Comparison of ENCODE assay signal across 10 cellular contexts in genomic region chr7:21967500-21968099, GRCh38. TPM values are rescaled to one million over a fixed set of nuclear protein-coding genes. Genes with fewer than 3 reads are reported as not detected.
DNase-seq lines count a peak whose midpoint lies in the region; ATAC-seq and TF ChIP-seq lines count a peak whose summit lies in the region.
"Had no signal": no experiment of that assay in that cellular context is flagged by ENCODE, and none has a peak within 500 bp of the region (broad histone marks: within the 10 kb centered on the region; RNA-seq: fewer than 3 reads in every experiment).

No MANE protein-coding gene starts in this region.

- no peak overlapping the region for H3K4me2 ChIP-seq in SK-N-SH

- POLR2A ChIA-PET in SK-N-SH (lab: Yijun Ruan, JAX) = no interaction called here

- H3K9me3 ChIP-seq in SK-N-SH = no peaks in the 10 kb centered on the region
- H3K9me3 ChIP-seq: prostate gland had no signal

- no peaks in the 10 kb centered on the region for H3K36me3 Mint-ChIP-seq in activated T-cell treated with anti-CD3 and anti-CD28 coated beads, Interleukin-2, amount 50 U/mL, for 4 hours (ENCODE audit: insufficient read depth)
- no peaks in the 10 kb centered on the region for H3K36me3 Mint-ChIP-seq in natural killer cell treated with Interleukin-12 subunit alpha and Interleukin-12 subunit beta and Interleukin-15 and Interleukin-18, amount 100 ng/mL, for 72 hours

- TF ChIP-seq CTCF in SK-N-SH (IDR thresholded peaks at IDR 0.05) = no peak

- no peaks in the 10 kb centered on the region for H3K27me3 ChIP-seq in SK-N-SH (ENCODE audit: insufficient read depth)
- no peaks in the 10 kb centered on the region for H3K27me3 ChIP-seq in H7 (ENCODE audit: control insufficient read depth, insufficient read depth, low read length)

- H3K79me2 ChIP-seq in SK-N-SH (ENCODE audit: insufficient read depth) = no peaks in the 10 kb centered on the region

- H3K4me3 Mint-ChIP-seq in activated T-cell treated with anti-CD3 and anti-CD28 coated beads, Interleukin-2, amount 50 U/mL, for 4 hours = peak overlapping the region; percentile 54
- H3K4me3 Mint-ChIP-seq in natural killer cell treated with Interleukin-12 subunit alpha and Interleukin-12 subunit beta and Interleukin-15 and Interleukin-18, amount 100 ng/mL, for 72 hours = peak overlapping the region; percentile 38
- H3K4me3 Mint-ChIP-seq: HFFc6 had no signal

- no peaks in the 10 kb centered on the region for H4K20me1 ChIP-seq in SK-N-SH (ENCODE audit: insufficient read depth)

- TF ChIP-seq EP300 in SK-N-SH (IDR thresholded peaks at IDR 0.05; ENCODE audit: borderline replicate concordance in 1 of 2, low read depth in 1 of 2, low read length in 1 of 2) = no peak

- H3K27ac Mint-ChIP-seq in natural killer cell treated with Interleukin-12 subunit alpha and Interleukin-12 subunit beta and Interleukin-15 and Interleukin-18, amount 100 ng/mL, for 72 hours = no peak overlapping the region
- H3K27ac Mint-ChIP-seq: HFFc6 had no signal

- ATAC-seq in SK-N-SH treated with all-trans-retinoic acid at 6 μM for 48 hours (no peak), HG02870 (IDR thresholded peaks at IDR 0.05; ENCODE audit: unreplicated experiment) (no peak)
- ATAC-seq in activated T-cell treated with anti-CD3 and anti-CD28 coated beads, Interleukin-2, amount 50 U/mL, for 4 hours = peak; percentile 30 to 61
- peak; percentile 43 to 53 for ATAC-seq in natural killer cell treated with Interleukin-12 subunit alpha and Interleukin-12 subunit beta and Interleukin-15 and Interleukin-18, amount 100 ng/mL, for 72 hours

- no peaks in the 10 kb centered on the region for H3K9me2 ChIP-seq in SK-N-SH

- H3F3A ChIP-seq in SK-N-SH (replicated peaks; ENCODE audit: insufficient read depth) = no peaks in the 10 kb centered on the region

- DNase-seq in SK-N-SH (no peak), Kasumi-1 (lab: John Stamatoyannopoulos, UW) (peak; percentile 92 to 96), D341Med (ENCODE audit: low spot score) (no peak), H7 (no peak)
- no peak for DNase-seq in activated T-cell treated with anti-CD3 and anti-CD28 coated beads, Interleukin-2, amount 50 U/mL, for 4 hours
- no peak for DNase-seq in natural killer cell treated with Interleukin-12 subunit alpha and Interleukin-12 subunit beta and Interleukin-15 and Interleukin-18, amount 100 ng/mL, for 72 hours (ENCODE audit: low spot score)
- DNase-seq: HFFc6 had no signal

- H3K36me3 ChIP-seq in SK-N-SH (replicated peaks in 1 of 2; ENCODE audit: control insufficient read depth in 1 of 2, insufficient read depth in 2 of 2, low read length in 1 of 2) (no peaks in the 10 kb centered on the region), H7 (replicated peaks; ENCODE audit: control insufficient read depth, insufficient read depth, low read length) (no peaks in the 10 kb centered on the region)
- H3K36me3 ChIP-seq: prostate gland had no signal

- no peak overlapping the region for H3K9ac ChIP-seq in SK-N-SH

- no peaks in the 10 kb centered on the region for H3K9me3 Mint-ChIP-seq in activated T-cell treated with anti-CD3 and anti-CD28 coated beads, Interleukin-2, amount 50 U/mL, for 4 hours
- H3K9me3 Mint-ChIP-seq in natural killer cell treated with Interleukin-12 subunit alpha and Interleukin-12 subunit beta and Interleukin-15 and Interleukin-18, amount 100 ng/mL, for 72 hours = no peaks in the 10 kb centered on the region
- H3K9me3 Mint-ChIP-seq: HFFc6 had no signal

- 44% methylated on average over 12 of the region's 12 CpGs for WGBS in SK-N-SH (ENCODE audit: low lambda C conversion rate)

- CTCF ChIA-PET in SK-N-SH (lab: Yijun Ruan, JAX) = no interaction called here

- peaks cover 13% of the 10 kb centered on the region for H3K4me1 Mint-ChIP-seq in activated T-cell treated with anti-CD3 and anti-CD28 coated beads, Interleukin-2, amount 50 U/mL, for 4 hours (ENCODE audit: low read depth)
- peaks cover 5 to 7% of the 10 kb centered on the region in 2 donors for H3K4me1 Mint-ChIP-seq in natural killer cell treated with Interleukin-12 subunit alpha and Interleukin-12 subunit beta and Interleukin-15 and Interleukin-18, amount 100 ng/mL, for 72 hours (ENCODE audit: low read depth in 2 of 2)

- no peak overlapping the region for H3K27ac ChIP-seq in SK-N-SH (ENCODE audit: low read depth in 2 of 2, low read length in 1 of 2)
- H3K27ac ChIP-seq: prostate gland had no signal

- no peaks in the 10 kb centered on the region for H3K4me1 ChIP-seq in SK-N-SH (ENCODE audit: control insufficient read depth in 1 of 2, insufficient read depth in 2 of 2, low read depth in 1 of 2, low read length in 1 of 2)
- H3K4me1 ChIP-seq: prostate gland had no signal

- H3K4me3 ChIP-seq in SK-N-SH (ENCODE audit: low read depth in 2 of 2, low read length in 1 of 2) = no peak overlapping the region
- H3K4me3 ChIP-seq in H7 (ENCODE audit: insufficient read depth, low read depth, low read length) = no peak overlapping the region
- H3K4me3 ChIP-seq: prostate gland had no signal

- no peak for TF ChIP-seq RAD21 in SK-N-SH (IDR thresholded peaks at IDR 0.05; ENCODE audit: low read length)

- peak overlapping the region; percentile 5; the same call in 1 of the 2 replicates for H2AFZ ChIP-seq in SK-N-SH (ENCODE audit: low read depth)

- H3K27me3 Mint-ChIP-seq in activated T-cell treated with anti-CD3 and anti-CD28 coated beads, Interleukin-2, amount 50 U/mL, for 4 hours (ENCODE audit: low read depth) = peaks cover 9% of the 10 kb centered on the region
- H3K27me3 Mint-ChIP-seq in natural killer cell treated with Interleukin-12 subunit alpha and Interleukin-12 subunit beta and Interleukin-15 and Interleukin-18, amount 100 ng/mL, for 72 hours = peaks cover 18 to 25% of the 10 kb centered on the region in 2 donors

TF ChIP-seq in SK-N-SH, 30 proteins besides CTCF, POLR2A, EP300 and RAD21:
- TF ChIP-seq FOXJ3 (CRISPR knock-in tag; IDR thresholded peaks at IDR 0.05) (no peak), MXI1 (IDR thresholded peaks at IDR 0.05; ENCODE audit: low read depth, low read length) (no peak)
- TF ChIP-seq, protein P1, sequence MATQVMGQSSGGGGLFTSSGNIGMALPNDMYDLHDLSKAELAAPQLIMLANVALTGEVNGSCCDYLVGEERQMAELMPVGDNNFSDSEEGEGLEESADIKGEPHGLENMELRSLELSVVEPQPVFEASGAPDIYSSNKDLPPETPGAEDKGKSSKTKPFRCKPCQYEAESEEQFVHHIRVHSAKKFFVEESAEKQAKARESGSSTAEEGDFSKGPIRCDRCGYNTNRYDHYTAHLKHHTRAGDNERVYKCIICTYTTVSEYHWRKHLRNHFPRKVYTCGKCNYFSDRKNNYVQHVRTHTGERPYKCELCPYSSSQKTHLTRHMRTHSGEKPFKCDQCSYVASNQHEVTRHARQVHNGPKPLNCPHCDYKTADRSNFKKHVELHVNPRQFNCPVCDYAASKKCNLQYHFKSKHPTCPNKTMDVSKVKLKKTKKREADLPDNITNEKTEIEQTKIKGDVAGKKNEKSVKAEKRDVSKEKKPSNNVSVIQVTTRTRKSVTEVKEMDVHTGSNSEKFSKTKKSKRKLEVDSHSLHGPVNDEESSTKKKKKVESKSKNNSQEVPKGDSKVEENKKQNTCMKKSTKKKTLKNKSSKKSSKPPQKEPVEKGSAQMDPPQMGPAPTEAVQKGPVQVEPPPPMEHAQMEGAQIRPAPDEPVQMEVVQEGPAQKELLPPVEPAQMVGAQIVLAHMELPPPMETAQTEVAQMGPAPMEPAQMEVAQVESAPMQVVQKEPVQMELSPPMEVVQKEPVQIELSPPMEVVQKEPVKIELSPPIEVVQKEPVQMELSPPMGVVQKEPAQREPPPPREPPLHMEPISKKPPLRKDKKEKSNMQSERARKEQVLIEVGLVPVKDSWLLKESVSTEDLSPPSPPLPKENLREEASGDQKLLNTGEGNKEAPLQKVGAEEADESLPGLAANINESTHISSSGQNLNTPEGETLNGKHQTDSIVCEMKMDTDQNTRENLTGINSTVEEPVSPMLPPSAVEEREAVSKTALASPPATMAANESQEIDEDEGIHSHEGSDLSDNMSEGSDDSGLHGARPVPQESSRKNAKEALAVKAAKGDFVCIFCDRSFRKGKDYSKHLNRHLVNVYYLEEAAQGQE (IDR thresholded peaks at IDR 0.05; ENCODE audit: low read depth, low read length) = no peak

TF ChIP-seq in SK-N-SH treated with all-trans-retinoic acid at 6 μM for 48 hours, 23 proteins besides CTCF, POLR2A, EP300 and RAD21 (continues in another document):
- TF ChIP-seq ARNTL (CRISPR knock-in tag; IDR thresholded peaks at IDR 0.05; ENCODE audit: borderline replicate concordance, low read depth) (no peak), ZFP3 (CRISPR knock-in tag; IDR thresholded peaks at IDR 0.05) (no peak), ISL1 (CRISPR knock-in tag; IDR thresholded peaks at IDR 0.05) (no peak), TOX (CRISPR knock-in tag; IDR thresholded peaks at IDR 0.05; ENCODE audit: borderline replicate concordance) (no peak)
- TF ChIP-seq, protein P2, sequence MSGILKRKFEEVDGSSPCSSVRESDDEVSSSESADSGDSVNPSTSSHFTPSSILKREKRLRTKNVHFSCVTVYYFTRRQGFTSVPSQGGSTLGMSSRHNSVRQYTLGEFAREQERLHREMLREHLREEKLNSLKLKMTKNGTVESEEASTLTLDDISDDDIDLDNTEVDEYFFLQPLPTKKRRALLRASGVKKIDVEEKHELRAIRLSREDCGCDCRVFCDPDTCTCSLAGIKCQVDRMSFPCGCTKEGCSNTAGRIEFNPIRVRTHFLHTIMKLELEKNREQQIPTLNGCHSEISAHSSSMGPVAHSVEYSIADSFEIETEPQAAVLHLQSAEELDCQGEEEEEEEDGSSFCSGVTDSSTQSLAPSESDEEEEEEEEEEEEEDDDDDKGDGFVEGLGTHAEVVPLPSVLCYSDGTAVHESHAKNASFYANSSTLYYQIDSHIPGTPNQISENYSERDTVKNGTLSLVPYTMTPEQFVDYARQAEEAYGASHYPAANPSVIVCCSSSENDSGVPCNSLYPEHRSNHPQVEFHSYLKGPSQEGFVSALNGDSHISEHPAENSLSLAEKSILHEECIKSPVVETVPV (CRISPR knock-in tag; IDR thresholded peaks at IDR 0.05) = no peak

RNA-seq across cellular contexts. Expression of gene CDCA7L, which starts 21.9 kb away (rescaled TPM):
- 16.8 and 18.4 TPM in 2 replicates for polyA plus RNA-seq in SK-N-SH (2012; rRNA removed)
- 17.1 and 17.2 TPM in 2 replicates for polyA plus RNA-seq in SK-N-SH (2012; cell fraction: cytosol; rRNA removed)
- 14.5 and 20.7 TPM in 2 replicates for polyA plus RNA-seq in SK-N-SH (2012; cell fraction: nucleus; rRNA removed)
- 10 to 100 TPM; 56.6 to 84.8 (median 76.3) TPM for total RNA-seq in activated T-cell treated with anti-CD3 and anti-CD28 coated beads, Interleukin-2, amount 50 U/mL, for 4 hours
- 10 to 100 TPM; 14.4 to 65.6 TPM for total RNA-seq in natural killer cell treated with Interleukin-12 subunit alpha and Interleukin-12 subunit beta and Interleukin-15 and Interleukin-18, amount 100 ng/mL, for 72 hours
- total RNA-seq in H7 (2014; rRNA removed; shearing (Covaris generic)) = 128 and 174 TPM in 2 replicates

Comparison
In these comparisons a context has a peak if more than half of its experiments do, and no peak if none do; other contexts are left out.
1. DNase-seq: peak in Kasumi-1 (2 of 2); none in SK-N-SH (single experiment), activated T-cell treated with anti-CD3 and anti-CD28 coated beads, Interleukin-2, amount 50 U/mL, for 4 hours (single experiment), natural killer cell treated with Interleukin-12 subunit alpha and Interleukin-12 subunit beta and Interleukin-15 and Interleukin-18, amount 100 ng/mL, for 72 hours (single experiment), D341Med (single experiment) and H7 (single experiment).
2. ATAC-seq: peak in activated T-cell treated with anti-CD3 and anti-CD28 coated beads, Interleukin-2, amount 50 U/mL, for 4 hours (2 of 2) and natural killer cell treated with Interleukin-12 subunit alpha and Interleukin-12 subunit beta and Interleukin-15 and Interleukin-18, amount 100 ng/mL, for 72 hours (2 of 2); none in SK-N-SH treated with all-trans-retinoic acid at 6 μM for 48 hours (single experiment) and HG02870 (single experiment).